19 cellular contexts compared by ENCODE assay signal in genomic region chr7:121451367-121452073, GRCh38.
"Had no signal": no experiment of that assay in that cellular context is flagged by ENCODE, and none has a peak within 500 bp of the region (broad histone marks: within the 10 kb centered on the region; RNA-seq: fewer than 3 reads in every experiment).

No MANE protein-coding gene starts in this region.

- H3K4me1 ChIP-seq: foreskin keratinocyte had no signal

- H3K27me3 ChIP-seq: esophagus muscularis mucosa, foreskin keratinocyte, tibial nerve, uterus had no signal

- H3K27me3 Mint-ChIP-seq: activated CD4-positive, alpha-beta T cell treated with anti-CD3 and anti-CD28 coated beads for 36 hours; activated naive CD8-positive, alpha-beta T cell had no signal

- ATAC-seq: activated CD4-positive, alpha-beta T cell treated with anti-CD3 and anti-CD28 coated beads for 36 hours; activated CD8-positive, alpha-beta T cell treated with anti-CD3 and anti-CD28 coated beads, Interleukin-2, amount 10 ng/mL, durations not matched to agents 7 days and 5 days; foreskin keratinocyte; stimulated activated effector memory CD8-positive, alpha-beta T cell treated with anti-CD3 and anti-CD28 coated beads, Interleukin-12 subunit alpha, Interleukin-12 subunit beta, amount 100 ng/mL, for 72 hours had no signal

- DNase-seq: activated CD4-positive, alpha-beta T cell treated with anti-CD3 and anti-CD28 coated beads for 36 hours; activated CD8-positive, alpha-beta memory T cell treated with anti-CD3 and anti-CD28 coated beads, Interleukin-2, amount 50 U/mL, for 4 hours; activated CD8-positive, alpha-beta T cell treated with anti-CD3 and anti-CD28 coated beads, Interleukin-2, amount 10 ng/mL, durations not matched to agents 7 days and 5 days; activated gamma-delta T cell treated with Interleukin-2 at 50 U/mL for 16 hours; amniotic stem cell; foreskin keratinocyte; head of caudate nucleus; nucleus accumbens; posterior cingulate gyrus; retina; substantia nigra; T-helper 9 cell; uterus; WERI-Rb-1 had no signal

- H3K4me3 Mint-ChIP-seq: activated CD4-positive, alpha-beta T cell treated with anti-CD3 and anti-CD28 coated beads for 36 hours; activated CD8-positive, alpha-beta T cell treated with anti-CD3 and anti-CD28 coated beads, Interleukin-2, amount 10 ng/mL, durations not matched to agents 7 days and 5 days; activated naive CD8-positive, alpha-beta T cell; nephron; stimulated activated effector memory CD8-positive, alpha-beta T cell treated with anti-CD3 and anti-CD28 coated beads, Interleukin-12 subunit alpha, Interleukin-12 subunit beta, amount 100 ng/mL, for 72 hours had no signal

- H3K27ac Mint-ChIP-seq: activated CD4-positive, alpha-beta T cell treated with anti-CD3 and anti-CD28 coated beads for 36 hours; activated CD8-positive, alpha-beta T cell treated with anti-CD3 and anti-CD28 coated beads, Interleukin-2, amount 10 ng/mL, durations not matched to agents 7 days and 5 days; activated naive CD8-positive, alpha-beta T cell; stimulated activated effector memory CD8-positive, alpha-beta T cell treated with anti-CD3 and anti-CD28 coated beads, Interleukin-12 subunit alpha, Interleukin-12 subunit beta, amount 100 ng/mL, for 72 hours had no signal

- H3K9me3 Mint-ChIP-seq: nephron had no signal

- H3K4me3 ChIP-seq: esophagus muscularis mucosa, tibial nerve, uterus had no signal

- H3K27ac ChIP-seq: esophagus muscularis mucosa, foreskin keratinocyte, tibial nerve, uterus, WERI-Rb-1 had no signal

- H3K4me1 Mint-ChIP-seq: activated CD4-positive, alpha-beta T cell treated with anti-CD3 and anti-CD28 coated beads for 36 hours; stimulated activated effector memory CD8-positive, alpha-beta T cell treated with anti-CD3 and anti-CD28 coated beads, Interleukin-12 subunit alpha, Interleukin-12 subunit beta, amount 100 ng/mL, for 72 hours had no signal
